ENCODE assay signal across 8 cellular contexts in genomic region chr19:30719189-30719990, GRCh38.
DNase-seq lines count a peak whose midpoint lies in the region; FAIRE-seq and TF ChIP-seq lines count a peak whose summit lies in the region.

No MANE protein-coding gene starts in this region.

- no CpG with 5 or more reads among the region's 54 CpGs for WGBS in iPS DF 6.9 (ENCODE audit: insufficient coverage, insufficient read length)

- DNase-seq in D721Med (ENCODE audit: insufficient read length, low spot score): peak; percentile 64
- DNase-seq in astrocyte (ENCODE audit: low read depth): peak; percentile 8
- DNase-seq in iPS DF 6.9 (ENCODE audit: low read depth, low spot score): no peak
- DNase-seq in GOT3 (lab: John Stamatoyannopoulos, UW): no peak
- DNase-seq in SIG-M5 treated with dmso at 0.1 percent for 504 hours (lab: John Stamatoyannopoulos, UW; ENCODE audit: unreplicated experiment): no peak
- no peak for DNase-seq in epidermal melanocyte (ENCODE audit: insufficient read length, low spot score)

- H3K27ac Mint-ChIP-seq in IgD-negative memory B cell: no peak overlapping the region
- no peak overlapping the region for H3K27ac Mint-ChIP-seq in astrocyte (ENCODE audit: unreplicated experiment)

- no peak overlapping the region for H3K27ac ChIP-seq in astrocyte (ENCODE audit: low read depth, low read length)
- H3K27ac ChIP-seq in iPS DF 6.9 (ENCODE audit: low read length): no peak overlapping the region
- H3K27ac ChIP-seq in rectal smooth muscle tissue (ENCODE audit: low read depth, low read length): peak overlapping the region; percentile 90

- FAIRE-seq in D721Med (lab: Jason Lieb, UNC): no peak
- FAIRE-seq in astrocyte (lab: Jason Lieb, UNC): no peak

- TF ChIP-seq CTCF in D721Med (IDR thresholded peaks at IDR 0.05; ENCODE audit: insufficient read depth, missing control alignments): peak; percentile 33
- TF ChIP-seq CTCF in astrocyte (IDR thresholded peaks at IDR 0.05; ENCODE audit: insufficient read depth, low read depth, low read length): no peak

- H3K36me3 ChIP-seq in astrocyte (ENCODE audit: insufficient read depth, low read length) (no peaks in the 10 kb centered on the region), iPS DF 6.9 (ENCODE audit: control insufficient read depth, insufficient read depth, low read length) (no peaks in the 10 kb centered on the region), rectal smooth muscle tissue (ENCODE audit: control insufficient read depth, insufficient read depth, low read length) (no peaks in the 10 kb centered on the region)

- H3K4me3 Mint-ChIP-seq in IgD-negative memory B cell (peak overlapping the region in 3 of 4 donors; percentile 66 to 82 (median 74)), astrocyte (ENCODE audit: unreplicated experiment) (peak overlapping the region; percentile 45)

- no peaks in the 10 kb centered on the region for H4K20me1 ChIP-seq in astrocyte (ENCODE audit: insufficient read depth, low read length)

- H3K27me3 ChIP-seq in astrocyte (ENCODE audit: insufficient read depth, low read length) (no peaks in the 10 kb centered on the region), iPS DF 6.9 (ENCODE audit: control insufficient read depth, insufficient read depth, low read length) (no peaks in the 10 kb centered on the region), rectal smooth muscle tissue (ENCODE audit: control insufficient read depth, insufficient read depth, low read length) (no peaks in the 10 kb centered on the region)

- peaks cover 0 to 2% (median 2%) of the 10 kb centered on the region in 3 donors for H3K9me3 Mint-ChIP-seq in IgD-negative memory B cell
- peaks cover 4% of the 10 kb centered on the region for H3K9me3 Mint-ChIP-seq in astrocyte (ENCODE audit: unreplicated experiment)

- H3K9ac ChIP-seq in astrocyte (ENCODE audit: low read length): peak overlapping the region; percentile 39
- peak overlapping the region; percentile 52 for H3K9ac ChIP-seq in rectal smooth muscle tissue (ENCODE audit: low read length)

- H3K36me3 Mint-ChIP-seq in IgD-negative memory B cell (peaks cover 2% of the 10 kb centered on the region), astrocyte (ENCODE audit: low read depth, unreplicated experiment) (no peaks in the 10 kb centered on the region)

- peak overlapping the region; percentile 81 for H2AFZ ChIP-seq in astrocyte (ENCODE audit: low read depth, low read length)

- H3K27me3 Mint-ChIP-seq in IgD-negative memory B cell (peaks cover 5% of the 10 kb centered on the region), astrocyte (ENCODE audit: low read depth, unreplicated experiment) (peaks cover 12% of the 10 kb centered on the region)

- H3K4me1 ChIP-seq in astrocyte (ENCODE audit: insufficient read depth, low read length): peaks cover 5% of the 10 kb centered on the region
- 0 out of 2 replicates have a peak, but pooled peaks cover 1% of the 10 kb centered on the region for H3K4me1 ChIP-seq in iPS DF 6.9 (ENCODE audit: control insufficient read depth, insufficient read depth, low read length)
- H3K4me1 ChIP-seq in rectal smooth muscle tissue (ENCODE audit: control insufficient read depth, insufficient read depth, low read length): no peaks in the 10 kb centered on the region

- H3K4me2 ChIP-seq in astrocyte (ENCODE audit: low read length): peak overlapping the region; percentile 90

- peak overlapping the region; percentile 65 for H3K4me3 ChIP-seq in astrocyte (ENCODE audit: insufficient read depth, low read depth, low read length)
- peak overlapping the region; percentile 43; the same call in 1 of the 2 replicates for H3K4me3 ChIP-seq in iPS DF 6.9 (ENCODE audit: low read length)
- H3K4me3 ChIP-seq in rectal smooth muscle tissue (ENCODE audit: low read length): peak overlapping the region; percentile 88

- H3K79me2 ChIP-seq in astrocyte (ENCODE audit: insufficient read depth, low read length): no peaks in the 10 kb centered on the region

- H3K9me3 ChIP-seq in astrocyte (ENCODE audit: insufficient read depth, low read depth, low read length) (no peaks in the 10 kb centered on the region), iPS DF 6.9 (ENCODE audit: control insufficient read depth, insufficient read depth, low read length) (no peaks in the 10 kb centered on the region)

- peaks cover 0 to 5% (median 0%) of the 10 kb centered on the region in 3 donors for H3K4me1 Mint-ChIP-seq in IgD-negative memory B cell
- peaks cover 5% of the 10 kb centered on the region for H3K4me1 Mint-ChIP-seq in astrocyte (ENCODE audit: low read depth, unreplicated experiment)

Comparison
In these comparisons a context has a peak if more than half of its experiments do, and no peak if none do; other contexts are left out.
1. DNase-seq: peak in D721Med (single experiment) and astrocyte (single experiment); none in iPS DF 6.9 (single experiment), GOT3 (single experiment), SIG-M5 treated with dmso at 0.1 percent for 504 hours (single experiment) and epidermal melanocyte (single experiment).
2. Peak in every context shown above with its lines, with median percentiles within 50 percentile points of each other: H3K4me3 ChIP-seq.